7 cellular contexts compared by ENCODE assay signal in the genomic region with DNA sequence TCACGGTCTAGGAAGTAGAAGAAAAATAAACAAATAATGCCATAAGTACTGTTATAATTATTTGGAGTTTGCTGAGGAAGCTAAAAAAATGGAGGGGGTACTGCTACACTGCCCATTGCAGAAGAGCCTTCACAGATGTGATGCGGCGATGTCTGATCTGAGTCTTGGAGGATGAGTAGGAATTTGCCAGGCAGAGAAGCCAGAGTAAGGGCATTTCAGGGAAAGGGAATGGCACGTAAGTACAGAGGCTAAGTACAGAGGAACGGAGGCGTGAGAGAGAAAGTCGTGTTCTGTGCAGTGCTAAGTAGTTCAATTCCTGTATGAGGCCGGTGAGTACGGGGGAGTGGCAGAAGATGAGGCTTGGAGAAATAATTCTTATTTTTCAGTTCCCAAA. TPM values are rescaled to one million over a fixed set of nuclear protein-coding genes. Genes with fewer than 3 reads are reported as not detected.
DNase-seq lines count a peak whose midpoint lies in the region; ATAC-seq, FAIRE-seq and TF ChIP-seq lines count a peak whose summit lies in the region.

No MANE protein-coding gene starts in this region.

- in situ Hi-C loops in astrocyte of the spinal cord (cut with HindIII; ENCODE audit: low sequenced_read_pairs) = no loop called here
- in situ Hi-C loops in HepG2 (cut with HindIII; ENCODE audit: extremely low pct_ligation_motif_present, low pct_unique_long_range_greater_than_20kb) = no loop called here

- ATAC-seq in HepG2 = peak; percentile 20
- ATAC-seq in HG03025 (IDR thresholded peaks at IDR 0.05; ENCODE audit: low FRiP score, unreplicated experiment) = no peak
- ATAC-seq in GM21723 (IDR thresholded peaks at IDR 0.05; ENCODE audit: unreplicated experiment) = no peak

- TF ChIP-seq RAD21 in HepG2 (CRISPR knock-in tag; IDR thresholded peaks at IDR 0.05) = no peak

- DNase-seq in GM12865 (ENCODE audit: low read depth) = peak; percentile 40
- no peak for DNase-seq in LNCaP clone FGC (ENCODE audit: low read depth)
- no peak for DNase-seq in astrocyte of the spinal cord (ENCODE audit: low read depth, low spot score)
- no peak for DNase-seq in HepG2 (ENCODE audit: low spot score)

- POLR2A ChIA-PET in HepG2 (lab: Yijun Ruan, JAX) = interaction anchor here (0.7 to 3.3 kb wide), 25 partner anchors 12 to 381 kb away, joined by 3 to 51 read pairs (median 5); a partner anchor contains a TSS

- peaks cover 18% of the 10 kb centered on the region for H4K20me1 ChIP-seq in HepG2 (ENCODE audit: insufficient read depth, low read length)

- H3K9ac ChIP-seq in HepG2 (ENCODE audit: insufficient read depth, low read depth, low read length) = peak overlapping the region; percentile 48

- TF ChIP-seq EP300 in HepG2 (IDR thresholded peaks at IDR 0.05; ENCODE audit: low read depth in 2 of 2, low read length in 2 of 2) (no peak), HepG2 (CRISPR knock-in tag; IDR thresholded peaks at IDR 0.05; ENCODE audit: borderline replicate concordance) (no peak)

- BruUV-seq in HepG2 (replicated peaks; lab: Mats Ljungman, UMichigan) = no TSS peak

- H3K36me3 ChIP-seq in HepG2 (replicated peaks in 1 of 2; ENCODE audit: control insufficient read depth in 1 of 2, insufficient read depth in 2 of 2, low read length in 2 of 2) = no peaks in the 10 kb centered on the region

- TF ChIP-seq POLR2A in HepG2 (IDR thresholded peaks at IDR 0.05; ENCODE audit: insufficient read depth in 1 of 2, low read depth in 2 of 2, low read length in 2 of 2) = no peak

- peaks cover 53% of the 10 kb centered on the region for H3K4me1 ChIP-seq in HepG2 (ENCODE audit: insufficient read depth, low read length)

- H3K9me3 ChIP-seq in HepG2 (ENCODE audit: low read length) = no peaks in the 10 kb centered on the region

- CTCF ChIA-PET in HepG2 (lab: Yijun Ruan, JAX; ENCODE audit: low intra/inter-chr PET ratio, low total read pairs) = no interaction called here

- peak overlapping the region; percentile 100 for H3K4me2 ChIP-seq in HepG2 (ENCODE audit: low read depth, low read length)

- peaks cover 41% of the 10 kb centered on the region for H3K79me2 ChIP-seq in HepG2 (ENCODE audit: insufficient read depth, low read length)

- FAIRE-seq in HepG2 (lab: Jason Lieb, UNC) = no peak

- WGBS in HepG2 (ENCODE audit: low lambda C conversion rate) = under 1% methylated on average over 9 of the region's 9 CpGs

- peak overlapping the region; percentile 84 for H2AFZ ChIP-seq in HepG2 (ENCODE audit: low read length)

- H3K27ac ChIP-seq in HepG2 (ENCODE audit: extremely low read length, insufficient read depth, low read length) = peak overlapping the region; percentile 26
- H3K27ac ChIP-seq in temporal lobe (ENCODE audit: low read depth, low read length) = peak overlapping the region; percentile 51

- peak overlapping the region; percentile 64 for H3K4me3 ChIP-seq in GM12865 (ENCODE audit: low read depth, low read length)
- peak overlapping the region; percentile 96 for H3K4me3 ChIP-seq in LNCaP clone FGC (ENCODE audit: low read depth, low read length)
- peak overlapping the region; percentile 96 for H3K4me3 ChIP-seq in astrocyte of the spinal cord (ENCODE audit: low read depth, low read length)
- peak overlapping the region; percentile 57 to 96 (median 80) for H3K4me3 ChIP-seq in HepG2 (replicated peaks in 1 of 3; ENCODE audit: insufficient read depth in 1 of 3, low read depth in 2 of 3, low read length in 3 of 3)

- intact Hi-C loops in HepG2 (cut with micrococcal nuclease; ENCODE audit: unreplicated experiment) = no loop called here

- TF ChIP-seq CTCF in GM12865 (IDR thresholded peaks at IDR 0.05; ENCODE audit: insufficient read depth, low read depth, low read length, missing control alignments) (no peak), LNCaP clone FGC (IDR thresholded peaks at IDR 0.05; ENCODE audit: control insufficient read depth, extremely low read depth, insufficient read depth) (no peak), astrocyte of the spinal cord (IDR thresholded peaks at IDR 0.05; ENCODE audit: low read depth, low read length) (no peak), HepG2 (CRISPR knock-in tag; IDR thresholded peaks at IDR 0.05) (no peak)

- no peaks in the 10 kb centered on the region; a peak in 1 of 5 replicates for H3K27me3 ChIP-seq in HepG2 (ENCODE audit: control insufficient read depth in 1 of 2, insufficient read depth in 2 of 2, low read length in 2 of 2)

TF ChIP-seq in HepG2, 621 proteins besides CTCF, POLR2A, EP300 and RAD21 (continues in another document):
- TF ChIP-seq PITX1 (CRISPR knock-in tag; IDR thresholded peaks at IDR 0.05) = 0 out of 2 replicates have a peak, but pooled peaks have one; percentile 8
- TF ChIP-seq MAFF (IDR thresholded peaks at IDR 0.05; ENCODE audit: low read depth, low read length) = peak; percentile 42; the same call in 1 of the 2 replicates
- TF ChIP-seq, protein P1, sequence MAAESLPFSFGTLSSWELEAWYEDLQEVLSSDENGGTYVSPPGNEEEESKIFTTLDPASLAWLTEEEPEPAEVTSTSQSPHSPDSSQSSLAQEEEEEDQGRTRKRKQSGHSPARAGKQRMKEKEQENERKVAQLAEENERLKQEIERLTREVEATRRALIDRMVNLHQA (CRISPR knock-in tag; IDR thresholded peaks at IDR 0.05) = no peak
- 0 out of 2 replicates have a peak, but pooled peaks have one; percentile 8 for TF ChIP-seq ZNF292 (CRISPR knock-in tag; IDR thresholded peaks at IDR 0.05; ENCODE audit: borderline replicate concordance, low read depth)
- no peak for TF ChIP-seq SP2 (CRISPR knock-in tag; IDR thresholded peaks at IDR 0.05)
- TF ChIP-seq SSRP1 (CRISPR knock-in tag; IDR thresholded peaks at IDR 0.05) = 0 out of 2 replicates have a peak, but pooled peaks have one; percentile 58
- TF ChIP-seq SALL2 (CRISPR knock-in tag; IDR thresholded peaks at IDR 0.05) = 0 out of 2 replicates have a peak, but pooled peaks have one; percentile 11
- no peak for TF ChIP-seq ZNF720 (CRISPR knock-in tag; IDR thresholded peaks at IDR 0.05)
- TF ChIP-seq MYNN (CRISPR knock-in tag; IDR thresholded peaks at IDR 0.05; ENCODE audit: low read depth) = no peak
- no peak for TF ChIP-seq CEBPB (IDR thresholded peaks at IDR 0.05; ENCODE audit: borderline replicate concordance, low read depth, low read length)
- TF ChIP-seq NFKBIZ (CRISPR knock-in tag; IDR thresholded peaks at IDR 0.05) = no peak

RNA-seq across cellular contexts. Expression of a gene that starts 0.7 kb away (rescaled TPM):
- total RNA-seq in HepG2 (2016; rRNA removed; fragmentation: Illumina TruSeq; extraction: Trizol) = 92.3 and 95.7 TPM in 2 replicates
- 9.5 and 11.4 TPM in 2 replicates for total RNA-seq in HepG2 (2016; cell fraction: cytosol; rRNA removed; fragmentation: Illumina TruSeq; extraction: Trizol; ENCODE audit: low read depth)
- 81.8 and 96.0 TPM in 2 replicates for total RNA-seq in HepG2 (2016; cell fraction: insoluble cytoplasmic fraction; rRNA removed; fragmentation: Illumina TruSeq; extraction: Trizol)
- total RNA-seq in HepG2 (2016; cell fraction: membrane; rRNA removed; fragmentation: Illumina TruSeq; extraction: Trizol) = 34.4 and 43.9 TPM in 2 replicates
- 44.5 and 52.3 TPM in 2 replicates for total RNA-seq in HepG2 (2016; cell fraction: nucleus; rRNA removed; fragmentation: Illumina TruSeq; extraction: Trizol)
- 67.9 and 84.6 TPM in 2 replicates for polyA plus RNA-seq in HepG2 (2011; rRNA removed)
- 65.4 and 67.1 TPM in 2 replicates for polyA plus RNA-seq in HepG2 (2011; cell fraction: cytosol; rRNA removed)
- 28.7 and 29.6 TPM in 2 replicates for polyA plus RNA-seq in HepG2 (2011; cell fraction: nucleus; rRNA removed)
- polyA plus RNA-seq in HepG2 (2012) = 66.8 and 70.9 TPM in 2 replicates
- polyA plus RNA-seq in HepG2 (2016; cell fraction: cytosol; fragmentation: Illumina TruSeq; extraction: Trizol; ENCODE audit: low read depth) = 13.1 and 18.8 TPM in 2 replicates
- polyA plus RNA-seq in HepG2 (2016; cell fraction: insoluble cytoplasmic fraction; fragmentation: Illumina TruSeq; extraction: Trizol; ENCODE audit: low read depth) = 142 and 160 TPM in 2 replicates
- polyA plus RNA-seq in HepG2 (2016; cell fraction: membrane; fragmentation: Illumina TruSeq; extraction: Trizol; ENCODE audit: low read depth) = 28.8 and 38.8 TPM in 2 replicates
- polyA plus RNA-seq in HepG2 (2016; cell fraction: nucleus; fragmentation: Illumina TruSeq; extraction: Trizol; ENCODE audit: insufficient read depth, low read depth) = 76.0 and 89.2 TPM in 2 replicates
- 55.3 and 73.1 TPM in 2 replicates for polyA minus RNA-seq in HepG2 (2011; rRNA and poly(A)+ RNA removed; ENCODE audit: low replicate concordance)
- 26.1 and 30.8 TPM in 2 replicates for polyA minus RNA-seq in HepG2 (2011; cell fraction: cytosol; rRNA and poly(A)+ RNA removed)
- 44.4 and 46.2 TPM in 2 replicates for polyA minus RNA-seq in HepG2 (2011; cell fraction: nucleus; rRNA and poly(A)+ RNA removed)
- 151 TPM for total RNA-seq in temporal lobe

RNA-seq across cellular contexts. Expression of a gene that starts 50.2 kb away (rescaled TPM):
- total RNA-seq in HepG2 (2016; rRNA removed; fragmentation: Illumina TruSeq; extraction: Trizol) (20.8 and 32.6 TPM in 2 replicates), temporal lobe (20.7 TPM)
- total RNA-seq in HepG2 (2016; cell fraction: cytosol; rRNA removed; fragmentation: Illumina TruSeq; extraction: Trizol; ENCODE audit: low read depth) = 26.4 and 26.9 TPM in 2 replicates
- total RNA-seq in HepG2 (2016; cell fraction: insoluble cytoplasmic fraction; rRNA removed; fragmentation: Illumina TruSeq; extraction: Trizol) = 17.2 and 32.1 TPM in 2 replicates
- total RNA-seq in HepG2 (2016; cell fraction: membrane; rRNA removed; fragmentation: Illumina TruSeq; extraction: Trizol) = 23.6 and 28.5 TPM in 2 replicates
- total RNA-seq in HepG2 (2016; cell fraction: nucleus; rRNA removed; fragmentation: Illumina TruSeq; extraction: Trizol) = 32.2 and 37.2 TPM in 2 replicates
- 134 and 150 TPM in 2 replicates for polyA plus RNA-seq in HepG2 (2011; rRNA removed)
- polyA plus RNA-seq in HepG2 (2011; cell fraction: cytosol; rRNA removed) = 37.1 and 46.4 TPM in 2 replicates
- 1,312 and 1,888 TPM in 2 replicates for polyA plus RNA-seq in HepG2 (2011; cell fraction: nucleus; rRNA removed)
- polyA plus RNA-seq in HepG2 (2012) = 125 and 137 TPM in 2 replicates
- polyA plus RNA-seq in HepG2 (2016; cell fraction: cytosol; fragmentation: Illumina TruSeq; extraction: Trizol; ENCODE audit: low read depth) = 5.0 and 5.4 TPM in 2 replicates
- 15.7 and 19.0 TPM in 2 replicates for polyA plus RNA-seq in HepG2 (2016; cell fraction: insoluble cytoplasmic fraction; fragmentation: Illumina TruSeq; extraction: Trizol; ENCODE audit: low read depth)
- 16.7 and 22.4 TPM in 2 replicates for polyA plus RNA-seq in HepG2 (2016; cell fraction: membrane; fragmentation: Illumina TruSeq; extraction: Trizol; ENCODE audit: low read depth)
- polyA plus RNA-seq in HepG2 (2016; cell fraction: nucleus; fragmentation: Illumina TruSeq; extraction: Trizol; ENCODE audit: insufficient read depth, low read depth) = 121 and 131 TPM in 2 replicates
- polyA minus RNA-seq in HepG2 (2011; rRNA and poly(A)+ RNA removed; ENCODE audit: low replicate concordance) = 36.2 and 133 TPM in 2 replicates
- polyA minus RNA-seq in HepG2 (2011; cell fraction: cytosol; rRNA and poly(A)+ RNA removed) = 52.6 and 54.1 TPM in 2 replicates
- 148 and 161 TPM in 2 replicates for polyA minus RNA-seq in HepG2 (2011; cell fraction: nucleus; rRNA and poly(A)+ RNA removed)
